Comparison of ENCODE assay signal across 28 cellular contexts in the genomic region with DNA sequence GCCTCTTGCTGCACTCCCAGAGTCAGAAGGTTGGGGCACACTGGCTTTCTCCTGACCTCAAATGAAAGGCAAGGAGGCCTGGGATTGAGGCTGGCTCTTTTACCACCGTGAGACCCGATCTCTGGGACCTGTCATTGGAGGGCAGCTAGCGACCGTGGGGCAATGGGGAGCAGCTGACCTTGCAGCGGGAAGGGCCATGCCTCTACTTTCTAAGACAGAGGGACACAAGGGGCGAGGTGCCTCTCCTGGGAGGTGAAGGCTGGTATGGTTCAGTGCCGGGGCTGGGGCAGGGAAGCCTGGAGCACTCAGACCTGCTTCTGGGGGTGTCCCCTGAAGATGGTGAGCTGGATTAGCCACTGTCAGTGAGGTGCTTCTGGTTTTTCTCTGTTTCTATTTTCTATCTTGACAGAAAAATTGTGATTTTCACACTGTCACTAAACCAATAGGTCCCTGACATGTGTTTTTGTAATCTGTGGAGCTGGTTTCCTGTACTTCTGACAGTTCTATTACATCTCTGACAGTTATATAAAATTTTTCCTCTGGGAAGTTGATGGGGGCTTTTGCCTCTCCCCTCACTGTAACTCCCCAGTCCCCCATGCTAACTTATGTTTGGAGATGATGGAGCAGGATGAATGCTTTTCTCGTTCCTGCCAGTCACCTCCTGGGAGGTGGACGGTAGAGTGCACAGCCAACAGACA.
"Had no signal": no experiment of that assay in that cellular context is flagged by ENCODE, and none has a peak within 500 bp of the region (broad histone marks: within the 10 kb centered on the region; RNA-seq: fewer than 3 reads in every experiment).

No MANE protein-coding gene starts in this region.

- H3K27ac Mint-ChIP-seq: activated CD4-positive, alpha-beta memory T cell treated with anti-CD3 and anti-CD28 coated beads, Interleukin-2, amount 10 ng/mL, durations not matched to agents 7 days and 5 days; activated CD4-positive, alpha-beta T cell treated with anti-CD3 and anti-CD28 coated beads for 36 hours; activated CD4-positive, alpha-beta T cell treated with anti-CD3 and anti-CD28 coated beads, Interleukin-2, amount 10 ng/mL, durations not matched to agents 7 days and 5 days; activated naive CD8-positive, alpha-beta T cell; activated T-helper 17 cell treated with anti-CD3 and anti-CD28 coated beads, Interleukin-2, amount 50 U/mL, for 72 hours; dendritic cell treated with granulocyte-macrophage colony-stimulating factor and Interleukin-4, amounts not matched to agents 40 ng/mL and 50 ng/mL, for 4 days; endodermal cell had no signal

- H3K4me3 ChIP-seq: body of pancreas, breast epithelium, cardiac muscle cell, coronary artery, dorsolateral prefrontal cortex had no signal

- ATAC-seq: activated CD4-positive, alpha-beta T cell treated with anti-CD3 and anti-CD28 coated beads for 36 hours; activated T-cell treated with anti-CD3 and anti-CD28 coated beads, Interleukin-2, amount 50 U/mL, for 4 hours; activated T-helper 17 cell treated with anti-CD3 and anti-CD28 coated beads, Interleukin-2, amount 50 U/mL, for 72 hours; body of pancreas; esophagus mucosa had no signal

- H3K36me3 ChIP-seq: breast epithelium, cardiac muscle cell had no signal

- H3K4me3 Mint-ChIP-seq: activated CD4-positive, alpha-beta memory T cell treated with anti-CD3 and anti-CD28 coated beads, Interleukin-2, amount 10 ng/mL, durations not matched to agents 7 days and 5 days; activated CD4-positive, alpha-beta T cell treated with anti-CD3 and anti-CD28 coated beads for 36 hours; activated CD4-positive, alpha-beta T cell treated with anti-CD3 and anti-CD28 coated beads, Interleukin-2, amount 10 ng/mL, durations not matched to agents 7 days and 5 days; activated naive CD8-positive, alpha-beta T cell; activated T-cell treated with anti-CD3 and anti-CD28 coated beads, Interleukin-2, amount 50 U/mL, for 4 hours; activated T-helper 17 cell treated with anti-CD3 and anti-CD28 coated beads, Interleukin-2, amount 50 U/mL, for 72 hours; dendritic cell treated with granulocyte-macrophage colony-stimulating factor and Interleukin-4, amounts not matched to agents 40 ng/mL and 50 ng/mL, for 4 days; endodermal cell had no signal

- H3K4me1 Mint-ChIP-seq: activated CD4-positive, alpha-beta memory T cell treated with anti-CD3 and anti-CD28 coated beads, Interleukin-2, amount 10 ng/mL, durations not matched to agents 7 days and 5 days; activated CD4-positive, alpha-beta T cell treated with anti-CD3 and anti-CD28 coated beads for 36 hours; activated CD4-positive, alpha-beta T cell treated with anti-CD3 and anti-CD28 coated beads, Interleukin-2, amount 10 ng/mL, durations not matched to agents 7 days and 5 days; activated T-helper 17 cell treated with anti-CD3 and anti-CD28 coated beads, Interleukin-2, amount 50 U/mL, for 72 hours had no signal

- H3K9me3 Mint-ChIP-seq: activated CD4-positive, alpha-beta memory T cell treated with anti-CD3 and anti-CD28 coated beads, Interleukin-2, amount 10 ng/mL, durations not matched to agents 7 days and 5 days; activated CD4-positive, alpha-beta T cell treated with anti-CD3 and anti-CD28 coated beads, Interleukin-2, amount 10 ng/mL, durations not matched to agents 7 days and 5 days; activated T-cell treated with anti-CD3 and anti-CD28 coated beads, Interleukin-2, amount 50 U/mL, for 4 hours; activated T-helper 17 cell treated with anti-CD3 and anti-CD28 coated beads, Interleukin-2, amount 50 U/mL, for 72 hours; dendritic cell treated with granulocyte-macrophage colony-stimulating factor and Interleukin-4, amounts not matched to agents 40 ng/mL and 50 ng/mL, for 4 days had no signal

- H3K27ac ChIP-seq: body of pancreas, breast epithelium, cardiac muscle cell, coronary artery had no signal

- H3K9me3 ChIP-seq: body of pancreas had no signal

- H3K27me3 ChIP-seq: body of pancreas, breast epithelium, cardiac muscle cell, dorsolateral prefrontal cortex had no signal

- H3K27me3 Mint-ChIP-seq: activated CD4-positive, alpha-beta memory T cell treated with anti-CD3 and anti-CD28 coated beads, Interleukin-2, amount 10 ng/mL, durations not matched to agents 7 days and 5 days; activated CD4-positive, alpha-beta T cell treated with anti-CD3 and anti-CD28 coated beads for 36 hours; activated naive CD8-positive, alpha-beta T cell; activated T-helper 17 cell treated with anti-CD3 and anti-CD28 coated beads, Interleukin-2, amount 50 U/mL, for 72 hours had no signal

- DNase-seq: activated CD4-positive, alpha-beta memory T cell treated with anti-CD3 and anti-CD28 coated beads, Interleukin-2, amount 10 ng/mL, durations not matched to agents 7 days and 5 days; activated CD4-positive, alpha-beta T cell treated with anti-CD3 and anti-CD28 coated beads for 36 hours; activated CD4-positive, alpha-beta T cell treated with anti-CD3 and anti-CD28 coated beads, Interleukin-2, amount 10 ng/mL, durations not matched to agents 7 days and 5 days; activated CD4-positive, alpha-beta T cell treated with anti-CD3 and anti-CD28 coated beads, Interleukin-2, amount 50 U/mL, for 4 hours; activated CD4-positive, CD25-positive, alpha-beta regulatory T cell; activated CD4-positive, CD25-positive, alpha-beta regulatory T cell treated with anti-CD3 and anti-CD28 coated beads, Interleukin-2, amount 50 U/mL, for 72 hours; activated effector memory CD4-positive, alpha-beta T cell treated with Interleukin-2 at 50 U/mL for 16 hours; activated gamma-delta T cell treated with Interleukin-2 at 50 U/mL for 16 hours; activated naive CD4-positive, alpha-beta T cell treated with anti-CD3 and anti-CD28 coated beads, Interleukin-2, amount 50 U/mL, for 16 hours; activated naive CD4-positive, alpha-beta T cell treated with Interleukin-2 at 50 U/mL for 16 hours; activated T-cell treated with anti-CD3 and anti-CD28 coated beads, Interleukin-2, amount 50 U/mL, for 4 hours; amniotic stem cell; anterior cingulate cortex; body of pancreas; central memory CD4-positive, alpha-beta T cell; cerebellar nuclear complex; dorsolateral prefrontal cortex; effector memory CD4-positive, alpha-beta T cell; endodermal cell; foreskin fibroblast; T-helper 2 cell had no signal

- H3K36me3 Mint-ChIP-seq: activated naive CD8-positive, alpha-beta T cell had no signal
